ENCODE assay signal across 8 cellular contexts in the genomic region with DNA sequence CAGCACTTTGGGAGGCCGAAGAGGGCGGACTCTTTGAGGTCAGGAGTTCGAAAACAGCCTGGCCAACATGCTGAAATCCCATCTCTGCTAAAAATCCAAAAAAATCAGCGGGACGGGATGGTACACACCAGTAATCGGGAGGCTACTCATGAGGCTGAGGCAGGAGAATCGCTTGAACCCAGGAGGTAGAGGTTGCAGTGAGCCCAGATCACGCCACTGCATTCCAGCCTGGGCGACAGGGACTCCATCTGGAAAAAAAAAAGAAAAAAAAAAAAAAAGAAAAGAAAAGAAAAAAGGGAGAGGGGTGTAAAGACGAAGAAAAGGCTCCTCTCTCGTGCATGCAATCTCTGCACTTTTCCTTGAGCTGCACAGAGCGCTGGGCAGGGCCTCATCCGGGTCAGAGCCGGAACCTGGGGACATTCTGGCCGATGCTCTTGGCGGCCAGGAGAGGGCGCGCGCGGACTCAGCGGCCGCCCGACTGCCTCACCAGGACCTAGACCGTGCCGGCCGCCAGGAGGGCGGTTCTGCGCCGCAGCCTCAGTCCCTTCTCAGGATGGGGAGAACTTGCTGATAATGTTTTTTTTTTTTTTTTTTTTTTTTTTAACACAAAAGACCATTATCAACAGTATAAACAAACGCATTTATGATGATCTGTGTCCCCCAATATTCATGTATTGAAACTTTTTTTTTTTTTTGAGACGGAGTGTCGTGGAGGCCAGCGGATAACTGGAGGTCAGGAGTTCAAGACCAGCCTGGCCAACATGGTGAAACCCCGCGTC. TPM values are rescaled to one million over a fixed set of nuclear protein-coding genes. Genes with fewer than 3 reads are reported as not detected.
DNase-seq lines count a peak whose midpoint lies in the region; ATAC-seq, FAIRE-seq and TF ChIP-seq lines count a peak whose summit lies in the region.

No MANE protein-coding gene starts in this region.

- H3K9me3 ChIP-seq in breast epithelium (no peaks in the 10 kb centered on the region), keratinocyte (ENCODE audit: control insufficient read depth, low read depth, low read length) (no peaks in the 10 kb centered on the region)

- no peak overlapping the region for H3K4me2 ChIP-seq in keratinocyte (ENCODE audit: control insufficient read depth, extremely low read depth, insufficient read depth, low read depth, low read length)

- no peak for TF ChIP-seq POLR2A in breast epithelium (IDR thresholded peaks at IDR 0.05)

- H3K27ac ChIP-seq in VCaP (peak overlapping the region; percentile 70), breast epithelium (no peak overlapping the region), keratinocyte (ENCODE audit: control insufficient read depth, insufficient read depth, low read length) (no peak overlapping the region)

- intact Hi-C loops in breast epithelium (cut with DNase I; ENCODE audit: low total_unique reads): loop anchor here (10.0 kb wide), 1 partner anchor 50 kb away; no protein-coding TSS in a partner anchor

- no peak overlapping the region for H3K9ac ChIP-seq in keratinocyte (ENCODE audit: control insufficient read depth, extremely low read depth, insufficient read depth, low read length)

- no peaks in the 10 kb centered on the region for H3K79me2 ChIP-seq in keratinocyte (ENCODE audit: control insufficient read depth, insufficient read depth, low read length)

- dilution Hi-C loops in keratinocyte (cut with MboI; ENCODE audit: extremely low pct_ligation_motif_present, low sequenced_read_pairs): no loop called here

- H3K27me3 ChIP-seq in breast epithelium (no peaks in the 10 kb centered on the region), keratinocyte (ENCODE audit: control insufficient read depth, extremely low read depth, insufficient read depth, low read length) (no peaks in the 10 kb centered on the region)

- H4K20me1 ChIP-seq in keratinocyte (ENCODE audit: control insufficient read depth, extremely low read depth, insufficient read depth, low read length): no peaks in the 10 kb centered on the region

- TF ChIP-seq CTCF in VCaP (conservative IDR thresholded peaks at IDR 0.05) (peak; percentile 91), breast epithelium (IDR thresholded peaks at IDR 0.05) (peak; percentile 86 to 98 (median 97)), keratinocyte (optimal IDR thresholded peaks at IDR 0.05 in 1 of 3, IDR thresholded peaks at IDR 0.05 in 1 of 3, conservative IDR thresholded peaks at IDR 0.05 in 1 of 3; ENCODE audit: extremely low read depth in 1 of 3, insufficient read depth in 2 of 3, low read length in 3 of 3) (peak; percentile 83 to 98 (median 92))

- peak; percentile 58 for FAIRE-seq in keratinocyte (lab: Jason Lieb, UNC)

- H3K36me3 ChIP-seq in breast epithelium: no peaks in the 10 kb centered on the region
- H3K36me3 ChIP-seq in keratinocyte (ENCODE audit: control insufficient read depth in 2 of 2, extremely low read depth in 1 of 2, insufficient read depth in 2 of 2, low read length in 2 of 2): no peaks in the 10 kb centered on the region

- H2AFZ ChIP-seq in keratinocyte (ENCODE audit: control insufficient read depth, low read length): no peak overlapping the region

- peak; percentile 78 for DNase-seq in EH (ENCODE audit: low read depth)
- DNase-seq in NCI-H2171 (lab: John Stamatoyannopoulos, UW): peak; percentile 42
- DNase-seq in breast epithelium (ENCODE audit: low spot score in 2 of 2): peak; percentile 75 to 79
- DNase-seq in keratinocyte (ENCODE audit: low read depth, low spot score): no peak
- DNase-seq in stimulated activated CD4-positive, alpha-beta T cell treated with anti-CD3 and anti-CD28 coated beads, Interleukin-1b, Interleukin-23, amount 100 ng/mL, for 4 hours (ENCODE audit: low read depth in 2 of 2): peak; percentile 50 to 63

- H3K4me3 ChIP-seq in breast epithelium (no peak overlapping the region), keratinocyte (ENCODE audit: control insufficient read depth in 2 of 3, extremely low read depth in 1 of 3, insufficient read depth in 2 of 3, low read depth in 1 of 3, low read length in 3 of 3) (no peak overlapping the region)

- H3K9me1 ChIP-seq in keratinocyte (ENCODE audit: control insufficient read depth, extremely low read depth, insufficient read depth, low read length): no peaks in the 10 kb centered on the region

- ATAC-seq in HG02588 (IDR thresholded peaks at IDR 0.05; ENCODE audit: unreplicated experiment) (peak; percentile 72), HG03442 (IDR thresholded peaks at IDR 0.05; ENCODE audit: unreplicated experiment) (no peak)

- H3K4me1 ChIP-seq in breast epithelium: no peaks in the 10 kb centered on the region
- no peaks in the 10 kb centered on the region for H3K4me1 ChIP-seq in keratinocyte (ENCODE audit: control insufficient read depth, extremely low read depth, insufficient read depth, low read length)

RNA-seq across cellular contexts. Expression of a gene that starts 8.2 kb away (rescaled TPM):
- 10 to 100 TPM; 36.0 to 49.2 (median 47.9) TPM for total RNA-seq in breast epithelium
- 10.1 to 20.7 TPM (median 13.6 TPM) in 3 replicates for polyA plus RNA-seq in keratinocyte
- 1.7 TPM for polyA plus RNA-seq in keratinocyte (2011; ENCODE audit: low read depth)
- polyA plus RNA-seq in keratinocyte (2011; cell fraction: cytosol; rRNA removed): 10.2 and 31.3 TPM in 2 replicates
- polyA plus RNA-seq in keratinocyte (2011; cell fraction: nucleus; rRNA removed): 8.5 and 12.8 TPM in 2 replicates
- polyA plus RNA-seq in keratinocyte (2012; ENCODE audit: low replicate concordance): 11.4 and 22.6 TPM in 2 replicates
- 2.9 to 3.4 TPM (median 3.1 TPM) in 3 replicates for polyA minus RNA-seq in keratinocyte
- polyA minus RNA-seq in keratinocyte (2011; cell fraction: cytosol; rRNA and poly(A)+ RNA removed): 23.4 TPM
- 4.5 and 5.5 TPM in 2 replicates for polyA minus RNA-seq in keratinocyte (2011; cell fraction: nucleus; rRNA and poly(A)+ RNA removed)

RNA-seq across cellular contexts. Expression of a gene that starts 16.8 kb away (rescaled TPM):
- total RNA-seq in breast epithelium: 10 to 100 TPM in 2 of 3 donors, not detected in 1; 13.6 to 18.7 TPM
- polyA plus RNA-seq in keratinocyte: 2.2 to 3.7 TPM (median 3.5 TPM) in 3 replicates
- 3.5 TPM for polyA plus RNA-seq in keratinocyte (2011; ENCODE audit: low read depth)
- polyA plus RNA-seq in keratinocyte (2011; cell fraction: cytosol; rRNA removed): 1.3 and 1.4 TPM in 2 replicates
- 9.6 and 13.1 TPM in 2 replicates for polyA plus RNA-seq in keratinocyte (2011; cell fraction: nucleus; rRNA removed)
- 4.2 and 18.5 TPM in 2 replicates for polyA plus RNA-seq in keratinocyte (2012; ENCODE audit: low replicate concordance)
- 0.80 to 2.3 TPM (median 2.1 TPM) in 3 replicates for polyA minus RNA-seq in keratinocyte
- polyA minus RNA-seq in keratinocyte (2011; cell fraction: cytosol; rRNA and poly(A)+ RNA removed): not detected
- 5.1 and 5.9 TPM in 2 replicates for polyA minus RNA-seq in keratinocyte (2011; cell fraction: nucleus; rRNA and poly(A)+ RNA removed)

RNA-seq across cellular contexts. Expression of a gene that starts 37.0 kb away (rescaled TPM):
- 10 to 100 TPM; 28.0 to 30.9 (median 28.2) TPM for total RNA-seq in breast epithelium
- polyA plus RNA-seq in keratinocyte: 16.2 to 21.7 TPM (median 20.2 TPM) in 3 replicates
- 6.3 TPM for polyA plus RNA-seq in keratinocyte (2011; ENCODE audit: low read depth)
- polyA plus RNA-seq in keratinocyte (2011; cell fraction: cytosol; rRNA removed): 13.4 and 25.0 TPM in 2 replicates
- polyA plus RNA-seq in keratinocyte (2011; cell fraction: nucleus; rRNA removed): 50.5 and 68.5 TPM in 2 replicates
- polyA plus RNA-seq in keratinocyte (2012; ENCODE audit: low replicate concordance): 26.3 and 27.0 TPM in 2 replicates
- 12.1 to 32.5 TPM (median 17.2 TPM) in 3 replicates for polyA minus RNA-seq in keratinocyte
- polyA minus RNA-seq in keratinocyte (2011; cell fraction: cytosol; rRNA and poly(A)+ RNA removed): 50.5 TPM
- polyA minus RNA-seq in keratinocyte (2011; cell fraction: nucleus; rRNA and poly(A)+ RNA removed): 27.9 and 30.1 TPM in 2 replicates

RNA-seq across cellular contexts. Expression of a gene that starts 44.7 kb away (rescaled TPM):
- 10 to 100 TPM in 2 of 3 donors, not detected in 1; 24.6 to 46.5 TPM for total RNA-seq in breast epithelium
- polyA plus RNA-seq in keratinocyte: 1.7 to 2.6 TPM (median 2.1 TPM) in 3 replicates
- not detected for polyA plus RNA-seq in keratinocyte (2011; ENCODE audit: low read depth)
- polyA plus RNA-seq in keratinocyte (2011; cell fraction: cytosol; rRNA removed): 1.9 and 2.8 TPM in 2 replicates
- polyA plus RNA-seq in keratinocyte (2011; cell fraction: nucleus; rRNA removed): 1.2 and 1.5 TPM in 2 replicates
- 1.8 and 3.4 TPM in 2 replicates for polyA plus RNA-seq in keratinocyte (2012; ENCODE audit: low replicate concordance)
- 0.96 to 1.6 TPM in 2 of 3 replicates, not detected in the other for polyA minus RNA-seq in keratinocyte
- polyA minus RNA-seq in keratinocyte (2011; cell fraction: cytosol; rRNA and poly(A)+ RNA removed): 3.5 TPM
- 0.74 and 1.5 TPM in 2 replicates for polyA minus RNA-seq in keratinocyte (2011; cell fraction: nucleus; rRNA and poly(A)+ RNA removed)

RNA-seq across cellular contexts. Expression of a gene that starts 57.7 kb away (rescaled TPM):
- total RNA-seq in breast epithelium: 1 to 10 TPM in 2 of 3 donors, not detected in 1; 2.9 to 4.9 TPM
- polyA plus RNA-seq in keratinocyte: 0.52 to 1.0 TPM (median 0.99 TPM) in 3 replicates
- polyA plus RNA-seq in keratinocyte (2011; ENCODE audit: low read depth): not detected
- polyA plus RNA-seq in keratinocyte (2011; cell fraction: cytosol; rRNA removed): 0.84 and 1.3 TPM in 2 replicates
- polyA plus RNA-seq in keratinocyte (2011; cell fraction: nucleus; rRNA removed): 2.1 and 3.0 TPM in 2 replicates
- 0.66 and 1.7 TPM in 2 replicates for polyA plus RNA-seq in keratinocyte (2012; ENCODE audit: low replicate concordance)
- polyA minus RNA-seq in keratinocyte: 1.5 to 3.2 TPM in 2 of 3 replicates, not detected in the other
- polyA minus RNA-seq in keratinocyte (2011; cell fraction: cytosol; rRNA and poly(A)+ RNA removed): 4.6 TPM
- 1.3 and 1.7 TPM in 2 replicates for polyA minus RNA-seq in keratinocyte (2011; cell fraction: nucleus; rRNA and poly(A)+ RNA removed)
